In genomic region chr5:111296570-111296969, GRCh38 we compare ENCODE assay signal across 21 cellular contexts.
"Had no signal": no experiment of that assay in that cellular context is flagged by ENCODE, and none has a peak within 500 bp of the region (broad histone marks: within the 10 kb centered on the region; RNA-seq: fewer than 3 reads in every experiment).

No MANE protein-coding gene starts in this region.

- DNase-seq: IMR-90, Karpas-422, KG1, MG63, NCI-H1092, NCI-H1105 treated with DMSO at 0.1 percent for 48 hours, NCI-H1417 treated with DMSO at 0.1 percent for 48 hours, NCI-H146, NCI-H1694 treated with DMSO at 0.1 percent for 48 hours, NCI-H1930, NCI-H2081, NCI-H2107, NCI-H2227 treated with DMSO at 0.1 percent for 48 hours, NCI-H446, NCI-H510A, NCI-H524 treated with DMSO at 0.1 percent for 48 hours, NCI-H69, NCI-H774, RPMI8226, SHP77 had no signal

- H3K4me3 ChIP-seq: MG63 had no signal

- ATAC-seq: HepG2 had no signal

- H3K9me3 ChIP-seq: MG63 had no signal

- H3K36me3 ChIP-seq: MG63 had no signal
